Comparison of ENCODE assay signal across 8 cellular contexts in the genomic region with DNA sequence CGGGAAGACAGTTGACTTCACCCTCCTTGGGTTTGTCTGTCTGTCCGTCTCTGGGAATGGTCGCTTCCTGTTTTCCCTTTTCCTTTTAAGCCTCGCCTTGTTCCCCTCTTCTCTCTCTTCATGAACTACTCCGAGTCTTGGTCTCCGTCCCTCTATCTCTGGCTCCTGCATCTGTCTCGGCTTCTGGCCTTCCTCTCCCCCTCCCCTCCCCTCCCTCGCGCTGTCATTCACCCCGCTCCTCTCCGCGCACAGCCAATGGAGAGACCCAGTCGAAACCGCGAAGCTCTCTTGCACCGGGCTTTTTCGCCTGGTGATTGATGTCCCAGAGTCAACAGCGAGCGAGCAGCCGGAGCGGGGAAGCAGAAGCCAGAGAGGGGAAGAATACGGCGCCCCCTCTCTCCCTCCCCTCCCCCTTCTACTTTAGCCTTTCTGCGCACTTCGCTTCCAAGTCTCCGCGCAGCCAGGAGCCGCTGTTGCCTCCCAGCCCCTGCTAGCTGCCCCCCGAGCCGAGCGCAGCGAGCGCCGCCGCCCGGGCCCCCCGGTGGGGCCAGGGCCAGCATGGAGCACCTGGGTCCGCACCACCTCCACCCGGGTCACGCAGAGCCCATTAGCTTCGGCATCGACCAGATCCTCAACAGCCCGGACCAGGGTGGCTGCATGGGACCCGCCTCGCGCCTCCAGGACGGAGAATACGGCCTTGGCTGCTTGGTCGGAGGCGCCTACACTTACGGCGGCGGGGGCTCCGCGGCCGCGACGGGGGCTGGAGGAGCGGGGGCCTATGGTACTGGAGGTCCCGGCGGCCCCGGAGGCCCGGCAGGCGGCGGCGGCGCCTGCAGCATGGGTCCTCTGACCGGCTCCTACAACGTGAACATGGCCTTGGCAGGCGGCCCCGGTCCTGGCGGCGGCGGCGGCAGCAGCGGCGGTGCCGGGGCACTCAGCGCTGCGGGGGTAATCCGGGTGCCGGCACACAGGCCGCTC. TPM values are rescaled to one million over a fixed set of nuclear protein-coding genes. Genes with fewer than 3 reads are reported as not detected.
DNase-seq lines count a peak whose midpoint lies in the region; FAIRE-seq and TF ChIP-seq lines count a peak whose summit lies in the region.

A gene (plus strand): TSS at position 317 of the 978 bp plus-strand sequence. CDS start 242 bp downstream, at position 559.

- no peaks in the 10 kb centered on the region; the same call in 1 of the 2 replicates for H3K23me2 ChIP-seq in H1 (ENCODE audit: low read depth, low read length)

- peaks cover 33 to 36% of the 10 kb centered on the region in 2 experiments for H4K20me1 ChIP-seq in H1 (replicated peaks in 1 of 2; ENCODE audit: control insufficient read depth in 1 of 2, insufficient read depth in 2 of 2, low read length in 2 of 2)

- H3K18ac ChIP-seq in H1 (ENCODE audit: extremely low read depth, low read length), result no peak within 1 kb of the TSS; the same call in 1 of the 2 replicates

- no peak within 1 kb of the TSS for H2AFZ ChIP-seq in H1 (ENCODE audit: low read length)
- peak within 1 kb of the TSS; percentile 50 for H2AFZ ChIP-seq in parathyroid adenoma

- no peak for TF ChIP-seq EP300 in H1 (IDR thresholded peaks at IDR 0.05; ENCODE audit: borderline replicate concordance in 1 of 2, low read depth in 2 of 2, low read length in 2 of 2)

- H2AK5ac ChIP-seq in H1 (ENCODE audit: low read depth, low read length), result peak within 1 kb of the TSS; percentile 5; the same call in 1 of the 2 replicates

- H4K91ac ChIP-seq in H1 (replicated peaks; ENCODE audit: insufficient read length, low read length), result no peak within 1 kb of the TSS

- H3K4me1 ChIP-seq in H1 (replicated peaks in 1 of 4; ENCODE audit: control insufficient read depth in 3 of 4, insufficient read depth in 4 of 4, low read length in 3 of 4) (peaks cover 0 to 22% (median 4%) of the 10 kb centered on the region in 4 experiments; a peak in 5 of 7 replicates), parathyroid adenoma (peaks cover 3% of the 10 kb centered on the region)

- H2BK5ac ChIP-seq in H1 (ENCODE audit: low read depth, low read length), result no peak within 1 kb of the TSS

- H2BK20ac ChIP-seq in H1 (ENCODE audit: low read length), result 0 out of 2 replicates have a peak within 1 kb of the TSS, but pooled peaks have one; percentile 21

- no peak within 1 kb of the TSS for H3K23ac ChIP-seq in H1 (ENCODE audit: insufficient read length)

- no peak within 1 kb of the TSS; the same call in 1 of the 2 replicates for H2BK12ac ChIP-seq in H1 (ENCODE audit: low read depth, low read length)

- peaks cover 95 to 100% (median 100%) of the 10 kb centered on the region in 4 experiments for H3K27me3 ChIP-seq in H1 (replicated peaks in 1 of 4; ENCODE audit: control insufficient read depth in 3 of 4, extremely low read depth in 1 of 4, insufficient read depth in 3 of 4, low read length in 3 of 4)
- peaks cover 34% of the 10 kb centered on the region for H3K27me3 ChIP-seq in parathyroid adenoma (ENCODE audit: control insufficient read depth, insufficient read depth, low read length)

- TF ChIP-seq CTCF in H1 (IDR thresholded peaks at IDR 0.05; ENCODE audit: control extremely low read depth in 1 of 3, insufficient read depth in 1 of 3, low read depth in 1 of 3, low read length in 3 of 3) (no peak), parathyroid adenoma (IDR thresholded peaks at IDR 0.05) (no peak)

- H3K27ac ChIP-seq in H1 (ENCODE audit: low read depth, low read length), result no peak within 1 kb of the TSS
- H3K27ac ChIP-seq in parathyroid adenoma, result no peak within 1 kb of the TSS

- H3K79me1 ChIP-seq in H1 (ENCODE audit: low read depth, low read length), result no peaks in the 10 kb centered on the region; the same call in 1 of the 2 replicates

- no peak within 1 kb of the TSS for H3K56ac ChIP-seq in H1 (replicated peaks; ENCODE audit: insufficient read length, low read depth, low read length)

- POLR2A ChIA-PET in H1 (lab: Charles Lee; ENCODE audit: partially characterized antibody), result interaction anchor here (0.9 kb wide), 1 partner anchor 7 kb away, joined by 3 read pairs; no protein-coding TSS in a partner anchor

- no peak within 1 kb of the TSS for H4K5ac ChIP-seq in H1 (ENCODE audit: insufficient read length, low read depth, low read length)

- no peak within 1 kb of the TSS; the same call in 1 of the 2 replicates for H2BK15ac ChIP-seq in H1 (ENCODE audit: low read length)

- H3K36me3 ChIP-seq in H1 (ENCODE audit: control insufficient read depth in 2 of 4, insufficient read depth in 4 of 4, low read length in 3 of 4), result peaks cover 0 to 14% (median 0%) of the 10 kb centered on the region in 4 experiments; a peak in 1 of 8 replicates
- H3K36me3 ChIP-seq in parathyroid adenoma (ENCODE audit: control insufficient read depth, insufficient read depth, low read length), result no peaks in the 10 kb centered on the region

- H3K9me3 ChIP-seq in H1 (ENCODE audit: insufficient read depth in 2 of 2, low read depth in 1 of 2, low read length in 1 of 2) (no peaks in the 10 kb centered on the region), parathyroid adenoma (ENCODE audit: control insufficient read depth, low read length) (no peaks in the 10 kb centered on the region)

- TF ChIP-seq RAD21 in H1 (IDR thresholded peaks at IDR 0.05 in 1 of 2, conservative IDR thresholded peaks at IDR 0.05 in 1 of 2; ENCODE audit: low read depth in 2 of 2, low read length in 2 of 2), result no peak

- 2% methylated on average over 34 of the region's 83 CpGs; no CpG with 5 or more reads in 1 of the 2 experiments for WGBS in H1 (ENCODE audit: extremely low coverage in 1 of 2, insufficient coverage in 1 of 2, insufficient read length in 1 of 2, insufficient replicate concordance in 2 of 2, low coverage in 1 of 2, low lambda C conversion rate in 2 of 2, missing lambda C conversion rate in 1 of 2), 2 experiments

- 0 out of 2 replicates have a peak within 1 kb of the TSS, but pooled peaks have one; percentile 11 for H4K8ac ChIP-seq in H1 (ENCODE audit: extremely low read depth, insufficient read depth, low read length)

- peak within 1 kb of the TSS in 3 of 4 experiments; percentile 18 to 51 (median 26); a peak in 3 of 8 replicates for H3K4me3 ChIP-seq in H1 (ENCODE audit: extremely low read depth in 1 of 4, insufficient read depth in 2 of 4, low read depth in 3 of 4, low read length in 4 of 4)
- H3K4me3 ChIP-seq in parathyroid adenoma (ENCODE audit: low read depth, low read length), result peak within 1 kb of the TSS; percentile 18

- no peak for FAIRE-seq in H1 (lab: Jason Lieb, UNC)

- H3K4ac ChIP-seq in H1 (replicated peaks; ENCODE audit: insufficient read length, low read depth, low read length), result no peak within 1 kb of the TSS

- DNase-seq in DMS53 treated with DMSO at 0.1 percent for 48 hours (lab: John Stamatoyannopoulos, UW; ENCODE audit: unreplicated experiment) (peak; percentile 20), NCI-H1092 treated with DMSO at 0.1 percent for 48 hours (lab: John Stamatoyannopoulos, UW) (peak; percentile 51), H1 (ENCODE audit: low read depth in 1 of 2, low spot score in 2 of 2) (no peak), GF-D8 (lab: John Stamatoyannopoulos, UW) (no peak)
- DNase-seq in stimulated activated CD4-positive, alpha-beta T cell treated with anti-CD3 and anti-CD28 coated beads, Interleukin-1b, Interleukin-23, amount 100 ng/mL, for 48 hours, result no peak
- no peak for DNase-seq in effector CD8-positive, alpha-beta T cell (lab: John Stamatoyannopoulos, UW)
- DNase-seq in effector CD4-positive, alpha-beta T cell, result no peak

- TF ChIP-seq POLR2A in H1 (IDR thresholded peaks at IDR 0.05; ENCODE audit: control extremely low read depth in 1 of 2, low read depth in 2 of 2, low read length in 2 of 2), result no peak

- H3K9ac ChIP-seq in H1 (replicated peaks in 1 of 4; ENCODE audit: extremely low read depth in 1 of 4, low read depth in 3 of 4, low read length in 3 of 4) (no peak within 1 kb of the TSS), parathyroid adenoma (no peak within 1 kb of the TSS)

- no peaks in the 10 kb centered on the region for H3K79me2 ChIP-seq in H1 (ENCODE audit: control insufficient read depth in 1 of 2, insufficient read depth in 2 of 2, low read length in 2 of 2)
- H3K79me2 ChIP-seq in parathyroid adenoma, result no peaks in the 10 kb centered on the region

- H3K14ac ChIP-seq in H1 (ENCODE audit: insufficient read length), result no peak within 1 kb of the TSS

- H3K4me2 ChIP-seq in H1 (ENCODE audit: insufficient read depth in 1 of 2, low read depth in 2 of 2, low read length in 2 of 2) (peak within 1 kb of the TSS; percentile 56 to 65), parathyroid adenoma (ENCODE audit: low read length) (peak within 1 kb of the TSS; percentile 59)

- CTCF ChIA-PET in H1 (lab: Charles Lee; ENCODE audit: partially characterized antibody), result interaction anchor here (0.5 to 5.9 kb wide), 15 partner anchors 9 to 393 kb away, joined by 3 to 50 read pairs (median 3); a partner anchor contains a TSS

- H2BK120ac ChIP-seq in H1 (replicated peaks; ENCODE audit: low read depth, low read length), result no peak within 1 kb of the TSS

TF ChIP-seq in H1, 55 proteins besides CTCF, POLR2A, EP300 and RAD21:
- TF ChIP-seq CBX5 (IDR thresholded peaks at IDR 0.05; ENCODE audit: low read depth, low read length) (no peak), SUZ12 (IDR thresholded peaks at IDR 0.05; ENCODE audit: low read length) (peak; percentile 84; the same call in 1 of the 2 replicates), EZH2 (IDR thresholded peaks at IDR 0.05; ENCODE audit: low read depth, low read length, severe bottlenecking) (peak; percentile 69), CTBP2 (IDR thresholded peaks at IDR 0.05; ENCODE audit: borderline replicate concordance, insufficient read depth, insufficient read length, low read length) (peak; percentile 72)

RNA-seq across cellular contexts. Expression of the gene that starts here (rescaled TPM):
- not detected in 2 replicates for total RNA-seq in H1 (2021; fragmentation: NEBNext Ultra II Directional; extraction: Animal tissue kit (Norgen Biotek cat#: 25700))
- not detected in 2 replicates for polyA plus RNA-seq in H1 (2011; rRNA removed)
- polyA plus RNA-seq in H1 (2011; cell fraction: cytosol; rRNA removed), result not detected
- not detected for polyA plus RNA-seq in H1 (2011; cell fraction: nucleus; rRNA removed)
- not detected in 4 replicates for polyA plus RNA-seq in H1 (2012, experiment 1 of 2)
- not detected for polyA plus RNA-seq in H1 (2012, experiment 2 of 2)
- polyA plus RNA-seq in H1 (2013, experiment 1 of 2), result not detected
- polyA plus RNA-seq in H1 (2013, experiment 2 of 2), result not detected
- polyA minus RNA-seq in H1 (2011; rRNA and poly(A)+ RNA removed), result not detected in 2 replicates
- polyA minus RNA-seq in H1 (2011; cell fraction: cytosol; rRNA and poly(A)+ RNA removed), result not detected
- polyA minus RNA-seq in H1 (2011; cell fraction: nucleus; rRNA and poly(A)+ RNA removed), result not detected

Comparison
In these comparisons a context has a peak if more than half of its experiments do, and no peak if none do; other contexts are left out.
1. DNase-seq: peak in DMS53 treated with DMSO at 0.1 percent for 48 hours (single experiment) and NCI-H1092 treated with DMSO at 0.1 percent for 48 hours (single experiment); none in H1 (0 of 2), stimulated activated CD4-positive, alpha-beta T cell treated with anti-CD3 and anti-CD28 coated beads, Interleukin-1b, Interleukin-23, amount 100 ng/mL, for 48 hours (single experiment), effector CD8-positive, alpha-beta T cell (single experiment), GF-D8 (single experiment) and effector CD4-positive, alpha-beta T cell (single experiment).